12 cellular contexts compared by ENCODE assay signal in genomic region chr12:55721601-55722213, GRCh38. TPM values are rescaled to one million over a fixed set of nuclear protein-coding genes. Genes with fewer than 3 reads are reported as not detected.
DNase-seq lines count a peak whose midpoint lies in the region; TF ChIP-seq lines count a peak whose summit lies in the region.
"Had no signal": no experiment of that assay in that cellular context is flagged by ENCODE, and none has a peak within 500 bp of the region (broad histone marks: within the 10 kb centered on the region; RNA-seq: fewer than 3 reads in every experiment).

No MANE protein-coding gene starts in this region.

- H2AFZ ChIP-seq in neuronal stem cell (ENCODE audit: low read length): no peak overlapping the region

- H3K4me1 ChIP-seq in neuronal stem cell (ENCODE audit: control insufficient read depth in 2 of 2, insufficient read depth in 1 of 2, low read depth in 1 of 2, low read length in 2 of 2) (peaks cover 27 to 28% of the 10 kb centered on the region in 2 donors), transverse colon (peaks cover 56 to 98% (median 84%) of the 10 kb centered on the region in 4 donors)

- no peak overlapping the region for H3K9ac ChIP-seq in neuronal stem cell (ENCODE audit: low read depth, low read length, poor library complexity)

- intact Hi-C loops in transverse colon (cut with DNase I; ENCODE audit: low total_unique reads): no loop called here

- no peak overlapping the region for H4K91ac ChIP-seq in neuronal stem cell (ENCODE audit: low read depth, low read length, poor library complexity)

- H3K9me3 Mint-ChIP-seq in activated CD4-positive, alpha-beta T cell treated with anti-CD3 and anti-CD28 coated beads, Interleukin-2, amount 10 ng/mL, durations not matched to agents 7 days and 5 days: no peaks in the 10 kb centered on the region
- no peaks in the 10 kb centered on the region for H3K9me3 Mint-ChIP-seq in T-helper 2 cell treated with Interferon-gamma antibody and Interleukin-4, amounts not matched to agents 5 μg/mL and 100 μg/mL, for 36 hours

- H3K4me3 ChIP-seq in coronary artery: peak overlapping the region; percentile 51
- no peak overlapping the region for H3K4me3 ChIP-seq in neuronal stem cell (ENCODE audit: low read length in 2 of 2)
- peak overlapping the region in 2 of 4 donors; percentile 7 to 39 for H3K4me3 ChIP-seq in transverse colon

- peaks cover 50% of the 10 kb centered on the region for H3K4me1 Mint-ChIP-seq in activated CD4-positive, alpha-beta T cell treated with anti-CD3 and anti-CD28 coated beads, Interleukin-2, amount 10 ng/mL, durations not matched to agents 7 days and 5 days
- peaks cover 23% of the 10 kb centered on the region for H3K4me1 Mint-ChIP-seq in T-helper 2 cell treated with Interferon-gamma antibody and Interleukin-4, amounts not matched to agents 5 μg/mL and 100 μg/mL, for 36 hours (ENCODE audit: low read depth)

- H3K27ac Mint-ChIP-seq in activated CD4-positive, alpha-beta T cell treated with anti-CD3 and anti-CD28 coated beads, Interleukin-2, amount 10 ng/mL, durations not matched to agents 7 days and 5 days: peak overlapping the region; percentile 19
- H3K27ac Mint-ChIP-seq in T-helper 2 cell treated with Interferon-gamma antibody and Interleukin-4, amounts not matched to agents 5 μg/mL and 100 μg/mL, for 36 hours: no peak overlapping the region

- no peak for DNase-seq in activated CD4-positive, alpha-beta T cell treated with anti-CD3 and anti-CD28 coated beads, Interleukin-2, amount 10 ng/mL, durations not matched to agents 7 days and 5 days
- no peak for DNase-seq in activated CD4-positive, alpha-beta T cell treated with anti-CD3 and anti-CD28 coated beads for 1 hour
- DNase-seq in coronary artery (ENCODE audit: low spot score): no peak
- no peak for DNase-seq in neuronal stem cell (ENCODE audit: low spot score)
- no peak for DNase-seq in transverse colon
- no peak for DNase-seq in glomerular visceral epithelial cell (ENCODE audit: extremely low spot score)
- DNase-seq in T-helper 2 cell treated with Interferon-gamma antibody and Interleukin-4, amounts not matched to agents 5 μg/mL and 100 μg/mL, for 36 hours (ENCODE audit: low spot score): no peak
- DNase-seq in DMS79 treated with DMSO at 0.1 percent for 48 hours (lab: John Stamatoyannopoulos, UW): no peak
- DNase-seq: activated CD4-positive, alpha-beta T cell treated with anti-CD3 and anti-CD28 coated beads for 48 hours; activated gamma-delta T cell; MM.1S; NCI-H526 treated with DMSO at 0.1 percent for 48 hours had no signal

- H3K23ac ChIP-seq in neuronal stem cell (ENCODE audit: low read depth, low read length, poor library complexity): peak overlapping the region; percentile 46

- H2AK5ac ChIP-seq in neuronal stem cell (ENCODE audit: low read depth, low read length): no peak overlapping the region

- TF ChIP-seq CTCF in coronary artery (IDR thresholded peaks at IDR 0.05) (no peak), transverse colon (IDR thresholded peaks at IDR 0.05) (no peak)

- H3K4ac ChIP-seq in neuronal stem cell (ENCODE audit: low read length): no peak overlapping the region

- no peak overlapping the region for H2BK12ac ChIP-seq in neuronal stem cell (ENCODE audit: low read length)

- TF ChIP-seq POLR2A in transverse colon (IDR thresholded peaks at IDR 0.05): no peak

- H3K27me3 ChIP-seq in neuronal stem cell (ENCODE audit: control insufficient read depth in 3 of 3, insufficient read depth in 3 of 3, low read depth in 1 of 3, low read length in 3 of 3) (no peaks in the 10 kb centered on the region), transverse colon (no peaks in the 10 kb centered on the region)

- peaks cover 42% of the 10 kb centered on the region for H3K36me3 Mint-ChIP-seq in activated CD4-positive, alpha-beta T cell treated with anti-CD3 and anti-CD28 coated beads, Interleukin-2, amount 10 ng/mL, durations not matched to agents 7 days and 5 days (ENCODE audit: low read depth)
- peaks cover 16% of the 10 kb centered on the region for H3K36me3 Mint-ChIP-seq in T-helper 2 cell treated with Interferon-gamma antibody and Interleukin-4, amounts not matched to agents 5 μg/mL and 100 μg/mL, for 36 hours (ENCODE audit: low read depth)

- H3K27ac ChIP-seq in coronary artery (peak overlapping the region; percentile 73 to 96), neuronal stem cell (replicated peaks; ENCODE audit: low read length) (no peak overlapping the region), transverse colon (peak overlapping the region; percentile 97 to 99 (median 99))

- H3K4me2 ChIP-seq in neuronal stem cell (ENCODE audit: insufficient read depth, low read length, poor library complexity, severe bottlenecking): no peak overlapping the region

- no peak overlapping the region for H2BK15ac ChIP-seq in neuronal stem cell (ENCODE audit: low read length)

- no peak overlapping the region for H4K8ac ChIP-seq in neuronal stem cell (ENCODE audit: low read depth, low read length)

- H3K9me3 ChIP-seq in neuronal stem cell (replicated peaks in 1 of 2; ENCODE audit: control insufficient read depth in 2 of 2, insufficient read depth in 1 of 2, low read depth in 1 of 2, low read length in 2 of 2) (peaks cover 0 to 1% of the 10 kb centered on the region in 2 donors), transverse colon (no peaks in the 10 kb centered on the region)

- no peaks in the 10 kb centered on the region for H3K27me3 Mint-ChIP-seq in activated CD4-positive, alpha-beta T cell treated with anti-CD3 and anti-CD28 coated beads, Interleukin-2, amount 10 ng/mL, durations not matched to agents 7 days and 5 days
- no peaks in the 10 kb centered on the region for H3K27me3 Mint-ChIP-seq in T-helper 2 cell treated with Interferon-gamma antibody and Interleukin-4, amounts not matched to agents 5 μg/mL and 100 μg/mL, for 36 hours (ENCODE audit: low read depth)

- in situ Hi-C loops in transverse colon (cut with MboI; ENCODE audit: low pct_ligation_motif_present in 1 of 4, low pct_unique_long_range_greater_than_20kb in 1 of 4, low sequenced_read_pairs in 3 of 4): loop anchor here in 1 of 4 donors (10.0 kb wide), 1 partner anchor 393 kb away; the partner anchor contains the start of genes RPL41 and ZC3H10

- H2BK5ac ChIP-seq in neuronal stem cell (ENCODE audit: low read length): no peak overlapping the region

- POLR2A ChIA-PET in activated CD4-positive, alpha-beta T cell treated with anti-CD3 and anti-CD28 coated beads, Interleukin-2, amount 10 ng/mL, durations not matched to agents 7 days and 5 days (lab: Charles Lee): no interaction called here

- peaks cover 9% of the 10 kb centered on the region for H3K79me1 ChIP-seq in neuronal stem cell (ENCODE audit: low read depth, low read length)

- no peak for TF ChIP-seq EP300 in transverse colon (IDR thresholded peaks at IDR 0.05; ENCODE audit: low read depth)

- no CpG with 5 or more reads among the region's 14 CpGs for WGBS in neuronal stem cell (ENCODE audit: extremely low coverage in 2 of 2, insufficient read length in 2 of 2, insufficient replicate concordance in 1 of 2), 2 donors
- 70% methylated on average over 14 of the region's 14 CpGs; no CpG with 5 or more reads in 1 of the 2 donors for WGBS in transverse colon (ENCODE audit: low coverage in 1 of 2), 2 donors

- CTCF ChIA-PET in activated CD4-positive, alpha-beta T cell treated with anti-CD3 and anti-CD28 coated beads, Interleukin-2, amount 10 ng/mL, durations not matched to agents 7 days and 5 days (lab: Charles Lee): interaction anchor here (9.0 kb wide), 1 partner anchor 16 kb away, joined by 75 read pairs; no protein-coding TSS in a partner anchor

- H3K18ac ChIP-seq in neuronal stem cell (ENCODE audit: low read length): no peak overlapping the region

- no peak overlapping the region for H3K14ac ChIP-seq in neuronal stem cell (ENCODE audit: low read length)

- no peak overlapping the region for H2BK120ac ChIP-seq in neuronal stem cell (ENCODE audit: low read depth, low read length)

- H3K36me3 ChIP-seq in neuronal stem cell (replicated peaks in 1 of 2; ENCODE audit: control insufficient read depth in 2 of 2, insufficient read depth in 2 of 2, low read length in 2 of 2) (peaks cover 29 to 66% of the 10 kb centered on the region in 2 donors), transverse colon (no peaks in the 10 kb centered on the region)

- no peak overlapping the region for H3K4me3 Mint-ChIP-seq in activated CD4-positive, alpha-beta T cell treated with anti-CD3 and anti-CD28 coated beads, Interleukin-2, amount 10 ng/mL, durations not matched to agents 7 days and 5 days
- no peak overlapping the region for H3K4me3 Mint-ChIP-seq in T-helper 2 cell treated with Interferon-gamma antibody and Interleukin-4, amounts not matched to agents 5 μg/mL and 100 μg/mL, for 36 hours

RNA-seq across cellular contexts. Expression of gene RDH5, which starts 1.5 kb away (rescaled TPM):
- total RNA-seq in activated CD4-positive, alpha-beta T cell treated with anti-CD3 and anti-CD28 coated beads, Interleukin-2, amount 10 ng/mL, durations not matched to agents 7 days and 5 days: 10 to 100 TPM; 23.3 to 25.8 TPM
- polyA plus RNA-seq in neuronal stem cell (2013, experiment 1 of 2): 7.0 TPM
- 6.2 TPM for polyA plus RNA-seq in neuronal stem cell (2013, experiment 2 of 2)
- total RNA-seq in transverse colon: 10 to 100 TPM; 16.5 to 74.4 (median 58.3) TPM

RNA-seq across cellular contexts. Expression of gene BLOC1S1, which starts 5.9 kb away (rescaled TPM):
- total RNA-seq in activated CD4-positive, alpha-beta T cell treated with anti-CD3 and anti-CD28 coated beads, Interleukin-2, amount 10 ng/mL, durations not matched to agents 7 days and 5 days: 100 to 1,000 TPM; 164 to 181 TPM
- polyA plus RNA-seq in neuronal stem cell (2013, experiment 1 of 2): 97.5 TPM
- 97.1 TPM for polyA plus RNA-seq in neuronal stem cell (2013, experiment 2 of 2)
- 100 to 1,000 TPM; 158 to 494 (median 381) TPM for total RNA-seq in transverse colon

RNA-seq across cellular contexts. Expression of gene CD63, which starts 7.1 kb away (rescaled TPM):
- total RNA-seq in activated CD4-positive, alpha-beta T cell treated with anti-CD3 and anti-CD28 coated beads, Interleukin-2, amount 10 ng/mL, durations not matched to agents 7 days and 5 days: 100 to 1,000 TPM; 108 to 116 TPM
- 879 TPM for polyA plus RNA-seq in neuronal stem cell (2013, experiment 1 of 2)
- polyA plus RNA-seq in neuronal stem cell (2013, experiment 2 of 2): 873 TPM
- total RNA-seq in transverse colon: 100 to 1,000 TPM; 427 to 723 (median 581) TPM

RNA-seq across cellular contexts. Expression of gene ITGA7, which starts 14.0 kb away (rescaled TPM):
- 1 to 10 TPM; 3.1 TPM for total RNA-seq in activated CD4-positive, alpha-beta T cell treated with anti-CD3 and anti-CD28 coated beads, Interleukin-2, amount 10 ng/mL, durations not matched to agents 7 days and 5 days
- polyA plus RNA-seq in neuronal stem cell (2013, experiment 1 of 2): 59.4 TPM
- polyA plus RNA-seq in neuronal stem cell (2013, experiment 2 of 2): 56.0 TPM
- total RNA-seq in transverse colon: 100 to 1,000 TPM in 1 of 4 donors, 10 to 100 TPM in 3; 14.4 to 125 (median 23.6) TPM

RNA-seq across cellular contexts. Expression of gene GDF11, which starts 21.2 kb away (rescaled TPM):
- 10 to 100 TPM in 1 of 2 experiments, 1 to 10 TPM in 1; 9.7 to 10.4 TPM for total RNA-seq in activated CD4-positive, alpha-beta T cell treated with anti-CD3 and anti-CD28 coated beads, Interleukin-2, amount 10 ng/mL, durations not matched to agents 7 days and 5 days
- 26.1 TPM for polyA plus RNA-seq in neuronal stem cell (2013, experiment 1 of 2)
- 26.4 TPM for polyA plus RNA-seq in neuronal stem cell (2013, experiment 2 of 2)
- total RNA-seq in transverse colon: 1 to 10 TPM in 1 of 4 donors, under 1 TPM in 3; 0.37 to 1.7 (median 0.60) TPM
